9 cellular contexts compared by ENCODE assay signal in genomic region chr19:43631491-43631890, GRCh38. TPM values are rescaled to one million over a fixed set of nuclear protein-coding genes. Genes with fewer than 3 reads are reported as not detected.
"Had no signal": no experiment of that assay in that cellular context is flagged by ENCODE, and none has a peak within 500 bp of the region (broad histone marks: within the 10 kb centered on the region; RNA-seq: fewer than 3 reads in every experiment).

No MANE protein-coding gene starts in this region.

- H3K4me3 ChIP-seq: GM12878 had no signal

- FAIRE-seq: G401.6, GM12878, GM12891, GM12892, GM18507, GM19239 had no signal

- ATAC-seq: GM12878 had no signal

- DNase-seq: GDM1, GF-D8 had no signal

RNA-seq across cellular contexts. Expression of gene SRRM5, which starts 19.6 kb away (rescaled TPM):
- total RNA-seq: G401 had no signal
